9 cellular contexts compared by ENCODE assay signal in the genomic region with DNA sequence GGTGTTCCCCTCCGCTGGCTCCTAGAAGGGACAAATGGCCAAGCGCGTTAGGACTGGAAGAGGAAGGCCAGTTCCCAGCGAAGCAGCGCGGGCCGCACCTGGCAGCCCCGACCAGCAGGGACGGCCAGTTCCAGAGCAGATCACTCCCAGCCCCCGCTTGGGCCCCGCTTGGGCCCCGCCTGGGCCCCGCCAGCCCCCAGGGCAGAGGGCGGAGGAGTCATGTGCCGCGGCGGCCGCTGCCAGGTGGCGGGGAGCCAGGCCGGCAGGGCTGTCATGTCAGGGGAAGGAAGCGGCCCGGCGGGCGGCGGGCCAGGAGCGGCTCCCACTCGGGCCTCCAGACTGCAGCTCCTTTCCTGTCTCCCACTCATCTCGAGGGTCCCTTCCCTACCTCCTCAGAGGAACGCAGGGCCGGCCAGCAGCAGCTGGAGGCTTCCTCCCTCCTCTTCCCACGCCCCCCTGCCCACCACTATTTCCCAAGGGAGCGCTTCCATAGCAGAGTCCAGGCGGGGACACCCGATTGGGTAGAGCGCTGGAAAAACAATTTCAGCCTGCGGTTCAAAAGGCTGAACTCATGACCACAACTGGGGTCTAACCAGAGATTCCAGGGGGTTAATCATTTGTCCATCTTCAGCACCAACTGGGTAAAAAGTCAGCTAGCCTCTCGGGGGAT. TPM values are rescaled to one million over a fixed set of nuclear protein-coding genes. Genes with fewer than 3 reads are reported as not detected.
A peak's percentile ranks its signal among the peaks of the same experiment; 100 is the strongest.
DNase-seq lines count a peak whose midpoint lies in the region; ATAC-seq, FAIRE-seq and TF ChIP-seq lines count a peak whose summit lies in the region.
"Had no signal": no experiment of that assay in that cellular context is flagged by ENCODE, and none has a peak within 500 bp of the region (broad histone marks: within the 10 kb centered on the region; RNA-seq: fewer than 3 reads in every experiment).

No MANE protein-coding gene starts in this region.

- H3K4me3 Mint-ChIP-seq in nephron = peak overlapping the region; percentile 41 to 48 (median 48)

- H3K9me3 Mint-ChIP-seq in nephron = no peaks in the 10 kb centered on the region

- peaks cover 1% of the 10 kb centered on the region; the same call in 1 of the 2 replicates for H3K36me3 ChIP-seq in H7 (replicated peaks; ENCODE audit: control insufficient read depth, insufficient read depth, low read length)

- no peaks in the 10 kb centered on the region for H3K27me3 ChIP-seq in H7 (ENCODE audit: control insufficient read depth, insufficient read depth, low read length)

- no peak for TF ChIP-seq POLR2A in GM12891 (IDR thresholded peaks at IDR 0.05; ENCODE audit: low read depth, low read length)

- H3K27me3 Mint-ChIP-seq in nephron (ENCODE audit: low read depth) = no peaks in the 10 kb centered on the region

- POLR2A ChIA-PET in AG04449 (lab: Yijun Ruan, JAX) = interaction anchor here (1.2 kb wide), 1 partner anchor 16 kb away, joined by 5 read pairs; the partner anchor contains the start of gene ZNF697

- DNase-seq in AG04449 (ENCODE audit: low read depth, low spot score) = no peak
- DNase-seq in H7 = peak; percentile 87
- DNase-seq in RPMI7951 (ENCODE audit: low read depth) = peak; percentile 93
- peak; percentile 65 for DNase-seq in fibroblast of peridontal ligament (ENCODE audit: extremely low read depth)
- no peak for DNase-seq in GM12891 (ENCODE audit: insufficient read length, low spot score)
- DNase-seq: DND-41 had no signal

- no peak for TF ChIP-seq CTCF in AG04449 (IDR thresholded peaks at IDR 0.05; ENCODE audit: insufficient read depth, low read length, missing control alignments)
- TF ChIP-seq CTCF in nephron (IDR thresholded peaks at IDR 0.05; ENCODE audit: unreplicated experiment in 3 of 3) = no peak

- peak overlapping the region in 2 of 3 experiments; percentile 97 to 98 for H3K27ac Mint-ChIP-seq in nephron

- CTCF ChIA-PET in AG04449 (lab: Yijun Ruan, JAX) = interaction anchor here (0.7 to 29.9 kb wide), 4 partner anchors 10 to 29 kb away, joined by 3 to 1203 read pairs (median 6); partner anchors contain the start of gene ZNF697

- H3K36me3 Mint-ChIP-seq in nephron (ENCODE audit: low read depth) = peaks cover 6% of the 10 kb centered on the region

- H3K4me1 Mint-ChIP-seq in nephron = peaks cover 73% of the 10 kb centered on the region

- FAIRE-seq in GM12891 (lab: Jason Lieb, UNC) = no peak

- H3K4me3 ChIP-seq in AG04449 (ENCODE audit: low read depth, low read length) = peak overlapping the region; percentile 37
- H3K4me3 ChIP-seq in H7 (ENCODE audit: insufficient read depth, low read depth, low read length) = no peak overlapping the region

- ATAC-seq in GM21825 (IDR thresholded peaks at IDR 0.05; ENCODE audit: unreplicated experiment) = no peak
- ATAC-seq in GM18861 (IDR thresholded peaks at IDR 0.05; ENCODE audit: unreplicated experiment) = no peak

TF ChIP-seq in GM12891, 5 proteins besides CTCF, POLR2A, EP300 and RAD21:
- TF ChIP-seq TAF1 (IDR thresholded peaks at IDR 0.05; ENCODE audit: low read depth, low read length) = no peak
- TF ChIP-seq PAX5 (IDR thresholded peaks at IDR 0.05; ENCODE audit: insufficient read depth, low read length, severe bottlenecking) = no peak
- no peak for TF ChIP-seq SPI1 (IDR thresholded peaks at IDR 0.05; ENCODE audit: low read depth, low read length)
- TF ChIP-seq POU2F2 (IDR thresholded peaks at IDR 0.05; ENCODE audit: low read depth, low read length) = no peak
- no peak for TF ChIP-seq POLR2AphosphoS5 (IDR thresholded peaks at IDR 0.05; ENCODE audit: low read depth, low read length)

RNA-seq across cellular contexts. Expression of gene ZNF697, which starts 16.5 kb away (rescaled TPM):
- total RNA-seq in H7 (2014; rRNA removed; shearing (Covaris generic)) = 17.3 and 20.1 TPM in 2 replicates
- total RNA-seq in RPMI7951 (2014; rRNA removed; shearing (Covaris generic)) = 6.6 and 6.7 TPM in 2 replicates
- polyA plus RNA-seq in GM12891 (2012; ENCODE audit: low read depth, missing spikeins) = 0.33 TPM

Comparison
In these comparisons a context has a peak if more than half of its experiments do, and no peak if none do; other contexts are left out.
1. DNase-seq: peak in H7 (single experiment), RPMI7951 (single experiment) and fibroblast of peridontal ligament (single experiment); none in AG04449 (single experiment) and GM12891 (single experiment).